18 cellular contexts compared by ENCODE assay signal in the genomic region with DNA sequence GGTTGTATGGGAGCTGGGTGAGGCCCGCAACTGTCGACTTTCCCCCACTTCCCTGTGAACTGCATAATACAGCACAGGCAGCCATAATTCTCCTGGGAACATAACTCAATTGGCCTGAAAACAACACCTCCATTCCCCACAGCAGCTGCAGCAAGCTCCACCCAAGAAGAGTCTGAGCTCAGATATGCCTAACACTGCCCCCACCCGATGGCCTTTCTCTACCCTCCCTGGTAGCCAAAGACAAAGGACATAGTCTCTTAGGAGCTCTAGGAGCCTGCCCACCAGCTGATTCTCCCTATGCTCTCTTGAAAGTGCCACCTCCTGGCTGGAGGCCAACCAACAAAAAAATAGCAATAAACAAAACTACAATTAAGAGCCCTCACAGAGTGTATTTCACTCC.
A peak's percentile ranks its signal among the peaks of the same experiment; 100 is the strongest.
DNase-seq lines count a peak whose midpoint lies in the region; ATAC-seq and TF ChIP-seq lines count a peak whose summit lies in the region.
"Had no signal": no experiment of that assay in that cellular context is flagged by ENCODE, and none has a peak within 500 bp of the region (broad histone marks: within the 10 kb centered on the region; RNA-seq: fewer than 3 reads in every experiment).

No MANE protein-coding gene starts in this region.

- 56% methylated on average over 1 of the region's 3 CpGs for WGBS in right lobe of liver (ENCODE audit: insufficient coverage, low coverage, low lambda C conversion rate, missing lambda C conversion rate)

- peaks cover 5% of the 10 kb centered on the region for H3K4me1 Mint-ChIP-seq in nephron
- H3K4me1 Mint-ChIP-seq: CD4-positive, CD25-positive, alpha-beta regulatory T cell; T-helper 17 cell had no signal

- H3K9me3 ChIP-seq in right lobe of liver: no peaks in the 10 kb centered on the region

- H3K36me3 ChIP-seq in right lobe of liver: no peaks in the 10 kb centered on the region

- H3K27ac ChIP-seq in right lobe of liver: no peak overlapping the region

- in situ Hi-C loops in SK-MEL-5 (cut with HindIII; ENCODE audit: low pct_unique_long_range_greater_than_20kb, low sequenced_read_pairs): no loop called here

- H3K4me3 Mint-ChIP-seq in nephron: no peak overlapping the region
- H3K4me3 Mint-ChIP-seq: CD4-positive, CD25-positive, alpha-beta regulatory T cell; T-helper 17 cell had no signal

- no peak for TF ChIP-seq POLR2A in right lobe of liver (IDR thresholded peaks at IDR 0.05)

- no peak for ATAC-seq in HG03045 (IDR thresholded peaks at IDR 0.05; ENCODE audit: unreplicated experiment)
- no peak for ATAC-seq in right lobe of liver
- ATAC-seq: HepG2, Right ventricle myocardium inferior, T-helper 17 cell had no signal

- TF ChIP-seq CTCF in nephron (IDR thresholded peaks at IDR 0.05; ENCODE audit: unreplicated experiment in 3 of 3) (no peak), right lobe of liver (IDR thresholded peaks at IDR 0.05) (no peak)

- H3K4me1 ChIP-seq in right lobe of liver: no peaks in the 10 kb centered on the region

- DNase-seq in DMS53 (lab: John Stamatoyannopoulos, UW) (peak; percentile 32), DMS53 treated with DMSO at 0.1 percent for 48 hours (lab: John Stamatoyannopoulos, UW; ENCODE audit: unreplicated experiment) (no peak), NCI-H1436 (lab: John Stamatoyannopoulos, UW) (peak; percentile 71), SK-MEL-5 (ENCODE audit: low read depth, low spot score) (peak; percentile 3), right lobe of liver (no peak), NCI-H1694 (lab: John Stamatoyannopoulos, UW) (no peak)
- DNase-seq: 8988T; Calu3; CD4-positive, CD25-positive, alpha-beta regulatory T cell; GF-D8; GOT3; NCI-H187; NCI-H774; T-helper 17 cell had no signal

- intact Hi-C loops in right lobe of liver (cut with DNase I): no loop called here

- H3K27me3 Mint-ChIP-seq in nephron (ENCODE audit: low read depth): no peaks in the 10 kb centered on the region
- H3K27me3 Mint-ChIP-seq: CD4-positive, CD25-positive, alpha-beta regulatory T cell; T-helper 17 cell had no signal

- H3K27me3 ChIP-seq in right lobe of liver: no peaks in the 10 kb centered on the region

- peaks cover 22% of the 10 kb centered on the region for H3K9me3 Mint-ChIP-seq in nephron

- H3K4me3 ChIP-seq in right lobe of liver: no peak overlapping the region

- H3K27ac Mint-ChIP-seq in nephron: peak overlapping the region; percentile 57 to 61 (median 60)
- H3K27ac Mint-ChIP-seq: CD4-positive, CD25-positive, alpha-beta regulatory T cell; T-helper 17 cell had no signal

- peaks cover 6% of the 10 kb centered on the region for H3K36me3 Mint-ChIP-seq in nephron (ENCODE audit: low read depth)
- H3K36me3 Mint-ChIP-seq: CD4-positive, CD25-positive, alpha-beta regulatory T cell had no signal

Comparison
In these comparisons a context has a peak if more than half of its experiments do, and no peak if none do; other contexts are left out.
1. DNase-seq: peak in DMS53 (single experiment), NCI-H1436 (single experiment) and SK-MEL-5 (single experiment); none in DMS53 treated with DMSO at 0.1 percent for 48 hours (single experiment), right lobe of liver (0 of 3) and NCI-H1694 (single experiment).